In the genomic region with DNA sequence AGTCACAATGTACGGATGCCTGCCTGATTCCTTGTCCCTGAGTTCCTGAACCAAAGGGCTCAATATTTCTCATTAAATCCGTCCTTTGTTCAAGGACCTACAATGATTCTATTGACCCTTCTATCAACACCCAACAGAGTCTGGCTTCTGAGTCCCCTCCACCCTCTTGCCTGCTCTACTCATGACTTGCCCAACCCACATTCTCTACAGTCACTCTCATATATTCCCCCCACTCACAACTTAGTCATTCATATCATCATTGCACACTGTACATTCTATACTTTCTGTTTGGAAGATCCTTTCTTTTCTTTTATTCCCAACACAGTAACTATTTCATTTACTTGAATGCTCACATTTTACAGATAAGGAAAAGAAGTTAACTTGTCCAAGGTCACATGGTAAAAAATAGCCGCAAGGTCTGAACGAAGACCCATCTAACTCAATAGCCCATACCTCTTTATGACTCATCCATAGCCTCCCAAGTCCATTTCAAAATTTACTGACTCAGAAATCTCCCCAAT, we compare ENCODE assay signal across 11 cellular contexts. TPM values are rescaled to one million over a fixed set of nuclear protein-coding genes. Genes with fewer than 3 reads are reported as not detected.
DNase-seq lines count a peak whose midpoint lies in the region; ATAC-seq and TF ChIP-seq lines count a peak whose summit lies in the region.
"Had no signal": no experiment of that assay in that cellular context is flagged by ENCODE, and none has a peak within 500 bp of the region (broad histone marks: within the 10 kb centered on the region; RNA-seq: fewer than 3 reads in every experiment).

No MANE protein-coding gene starts in this region.

- no peak for TF ChIP-seq RAD21 in SK-N-SH (IDR thresholded peaks at IDR 0.05; ENCODE audit: low read length)

- CTCF ChIA-PET in SK-N-SH (lab: Yijun Ruan, JAX), result no interaction called here

- intact Hi-C loops in activated T-helper 2 cell treated with anti-CD3 and anti-CD28 coated beads, Interferon-gamma antibody, Interleukin-2, Interleukin-4, amounts not matched to agents 10 μg/mL and 5 μg/mL and 100 μg/mL, durations not matched to agents 14 hours and 24 hours and 36 hours (cut with micrococcal nuclease), result loop anchor here (1.0 to 5.0 kb wide), 2 partner anchors 9 to 70 kb away; partner anchors contain the start of gene MTMR11
- intact Hi-C loops in gastrocnemius medialis (cut with DNase I; ENCODE audit: low total_unique reads) (loop anchor here (5.0 kb wide), 1 partner anchor 45 kb away; no protein-coding TSS in a partner anchor), posterior vena cava (cut with DNase I) (no loop called here), spleen (cut with DNase I; ENCODE audit: low total_unique reads) (no loop called here)

- H4K20me1 ChIP-seq in SK-N-SH (ENCODE audit: insufficient read depth), result peaks cover 32% of the 10 kb centered on the region

- no peaks in the 10 kb centered on the region for H3K27me3 Mint-ChIP-seq in activated T-helper 2 cell treated with anti-CD3 and anti-CD28 coated beads, Interferon-gamma antibody, Interleukin-2, Interleukin-4, amounts not matched to agents 10 μg/mL and 5 μg/mL and 100 μg/mL, durations not matched to agents 14 hours and 24 hours and 36 hours (ENCODE audit: low read depth)

- POLR2A ChIA-PET in SK-N-SH (lab: Yijun Ruan, JAX), result no interaction called here

- TF ChIP-seq POLR2A in gastrocnemius medialis (IDR thresholded peaks at IDR 0.05) (no peak), spleen (IDR thresholded peaks at IDR 0.05) (no peak)

- H3K9me3 ChIP-seq in SK-N-SH (no peaks in the 10 kb centered on the region), gastrocnemius medialis (no peaks in the 10 kb centered on the region), spleen (no peaks in the 10 kb centered on the region)

- DNase-seq in SK-N-SH (no peak), fibroblast of pulmonary artery (ENCODE audit: low read depth) (peak; percentile 62), gastrocnemius medialis (no peak), COR-L47 (lab: John Stamatoyannopoulos, UW) (no peak), posterior vena cava (ENCODE audit: low spot score) (no peak), spleen (no peak)
- DNase-seq in activated T-helper 2 cell treated with anti-CD3 and anti-CD28 coated beads, Interferon-gamma antibody, Interleukin-2, Interleukin-4, amounts not matched to agents 10 μg/mL and 5 μg/mL and 100 μg/mL, durations not matched to agents 14 hours and 24 hours and 36 hours (ENCODE audit: low spot score), result no peak

- peaks cover 79% of the 10 kb centered on the region for H3K79me2 ChIP-seq in SK-N-SH (ENCODE audit: insufficient read depth)

- peaks cover 50% of the 10 kb centered on the region for H3K4me1 Mint-ChIP-seq in activated T-helper 2 cell treated with anti-CD3 and anti-CD28 coated beads, Interferon-gamma antibody, Interleukin-2, Interleukin-4, amounts not matched to agents 10 μg/mL and 5 μg/mL and 100 μg/mL, durations not matched to agents 14 hours and 24 hours and 36 hours (ENCODE audit: low read depth)

- H3K27me3 ChIP-seq in SK-N-SH (ENCODE audit: insufficient read depth), result no peaks in the 10 kb centered on the region
- no peaks in the 10 kb centered on the region for H3K27me3 ChIP-seq in gastrocnemius medialis
- H3K27me3 ChIP-seq in spleen (replicated peaks in 1 of 7), result peaks cover 0 to 95% (median 0%) of the 10 kb centered on the region in 7 donors

- no peaks in the 10 kb centered on the region for H3K9me3 Mint-ChIP-seq in activated T-helper 2 cell treated with anti-CD3 and anti-CD28 coated beads, Interferon-gamma antibody, Interleukin-2, Interleukin-4, amounts not matched to agents 10 μg/mL and 5 μg/mL and 100 μg/mL, durations not matched to agents 14 hours and 24 hours and 36 hours
- H3K9me3 Mint-ChIP-seq: memory B cell had no signal

- H3K4me3 ChIP-seq in SK-N-SH (ENCODE audit: low read depth in 2 of 2, low read length in 1 of 2) (no peak overlapping the region), fibroblast of pulmonary artery (replicated peaks; ENCODE audit: low read depth, low read length) (no peak overlapping the region), gastrocnemius medialis (no peak overlapping the region), spleen (no peak overlapping the region)
- H3K4me3 ChIP-seq: skin epidermis had no signal

- H3K9ac ChIP-seq in SK-N-SH, result no peak overlapping the region

- H3K36me3 Mint-ChIP-seq in activated T-helper 2 cell treated with anti-CD3 and anti-CD28 coated beads, Interferon-gamma antibody, Interleukin-2, Interleukin-4, amounts not matched to agents 10 μg/mL and 5 μg/mL and 100 μg/mL, durations not matched to agents 14 hours and 24 hours and 36 hours (ENCODE audit: low read depth), result peaks cover 53% of the 10 kb centered on the region

- H3K27ac Mint-ChIP-seq in activated T-helper 2 cell treated with anti-CD3 and anti-CD28 coated beads, Interferon-gamma antibody, Interleukin-2, Interleukin-4, amounts not matched to agents 10 μg/mL and 5 μg/mL and 100 μg/mL, durations not matched to agents 14 hours and 24 hours and 36 hours, result peak overlapping the region; percentile 54
- H3K27ac Mint-ChIP-seq: memory B cell had no signal

- H3K4me1 ChIP-seq in SK-N-SH (ENCODE audit: control insufficient read depth in 1 of 2, insufficient read depth in 2 of 2, low read depth in 1 of 2, low read length in 1 of 2), result peaks cover 19 to 25% of the 10 kb centered on the region in 2 experiments; a peak in 3 of 4 replicates
- peaks cover 52 to 58% of the 10 kb centered on the region in 2 donors for H3K4me1 ChIP-seq in gastrocnemius medialis
- peaks cover 0 to 52% (median 37%) of the 10 kb centered on the region in 6 donors for H3K4me1 ChIP-seq in spleen

- peak overlapping the region; percentile 92; the same call in 1 of the 2 replicates for H3K4me2 ChIP-seq in SK-N-SH

- H2AFZ ChIP-seq in SK-N-SH (ENCODE audit: low read depth), result no peak overlapping the region

- H3F3A ChIP-seq in SK-N-SH (replicated peaks; ENCODE audit: insufficient read depth), result peaks cover 17% of the 10 kb centered on the region

- no peak for TF ChIP-seq EP300 in SK-N-SH (IDR thresholded peaks at IDR 0.05; ENCODE audit: borderline replicate concordance in 1 of 2, low read depth in 1 of 2, low read length in 1 of 2)

- H3K27ac ChIP-seq in SK-N-SH (ENCODE audit: low read depth in 2 of 2, low read length in 1 of 2) (peak overlapping the region in 1 of 2 experiments; percentile 1; a peak in 1 of 4 replicates), gastrocnemius medialis (peak overlapping the region; percentile 93 to 100 (median 96)), spleen (no peak overlapping the region)
- H3K27ac ChIP-seq: 22Rv1 had no signal

- H3K36me3 ChIP-seq in SK-N-SH (replicated peaks in 1 of 2; ENCODE audit: control insufficient read depth in 1 of 2, insufficient read depth in 2 of 2, low read length in 1 of 2) (peaks cover 16 to 19% of the 10 kb centered on the region in 2 experiments), gastrocnemius medialis (no peaks in the 10 kb centered on the region), spleen (peaks cover 0 to 21% (median 0%) of the 10 kb centered on the region in 6 donors)

- in situ Hi-C loops in gastrocnemius medialis (cut with MboI; ENCODE audit: low sequenced_read_pairs in 4 of 4), result no loop called here

- H3K4me3 Mint-ChIP-seq in activated T-helper 2 cell treated with anti-CD3 and anti-CD28 coated beads, Interferon-gamma antibody, Interleukin-2, Interleukin-4, amounts not matched to agents 10 μg/mL and 5 μg/mL and 100 μg/mL, durations not matched to agents 14 hours and 24 hours and 36 hours (ENCODE audit: low read depth), result peak overlapping the region; percentile 32
- H3K4me3 Mint-ChIP-seq: memory B cell had no signal

- no peak for TF ChIP-seq CTCF in SK-N-SH (IDR thresholded peaks at IDR 0.05)
- TF ChIP-seq CTCF in fibroblast of pulmonary artery (IDR thresholded peaks at IDR 0.05; ENCODE audit: low read length, missing control alignments), result no peak
- no peak for TF ChIP-seq CTCF in gastrocnemius medialis (IDR thresholded peaks at IDR 0.05 in 4 of 5, conservative IDR thresholded peaks at IDR 0.05 in 1 of 5)
- no peak for TF ChIP-seq CTCF in spleen (IDR thresholded peaks at IDR 0.05 in 8 of 11, conservative IDR thresholded peaks at IDR 0.05 in 3 of 11)

- WGBS in SK-N-SH (ENCODE audit: low lambda C conversion rate), result 83% methylated on average over 4 of the region's 4 CpGs
- WGBS in spleen, 5 donors, result 80 to 88% (median 84%) methylated on average over 4 of the region's 4 CpGs

- H3K9me2 ChIP-seq in SK-N-SH, result no peaks in the 10 kb centered on the region

- ATAC-seq in SK-N-SH treated with all-trans-retinoic acid at 6 μM for 48 hours, result no peak
- ATAC-seq in gastrocnemius medialis, result no peak

TF ChIP-seq in SK-N-SH, 30 proteins besides CTCF, POLR2A, EP300 and RAD21:
- peak; percentile 33; the same call in 1 of the 2 replicates for TF ChIP-seq FOSL2 (IDR thresholded peaks at IDR 0.05; ENCODE audit: borderline replicate concordance, low read depth)
- no peak for TF ChIP-seq GABPA (IDR thresholded peaks at IDR 0.05; ENCODE audit: low read depth)
- TF ChIP-seq, protein P1, sequence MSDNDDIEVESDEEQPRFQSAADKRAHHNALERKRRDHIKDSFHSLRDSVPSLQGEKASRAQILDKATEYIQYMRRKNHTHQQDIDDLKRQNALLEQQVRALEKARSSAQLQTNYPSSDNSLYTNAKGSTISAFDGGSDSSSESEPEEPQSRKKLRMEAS (IDR thresholded peaks at IDR 0.05; ENCODE audit: low read depth), result 0 out of 2 replicates have a peak, but pooled peaks have one; percentile 36
- TF ChIP-seq JUND (IDR thresholded peaks at IDR 0.05), result peak; percentile 25

TF ChIP-seq in SK-N-SH treated with all-trans-retinoic acid at 6 μM for 48 hours, 23 proteins besides CTCF, POLR2A, EP300 and RAD21 (continues in another document):
- no peak for TF ChIP-seq CSDC2 (CRISPR knock-in tag; IDR thresholded peaks at IDR 0.05)

RNA-seq across cellular contexts. Expression of gene OTUD7B, which starts 3.6 kb away (rescaled TPM):
- polyA plus RNA-seq in SK-N-SH (2012; rRNA removed) (4.2 and 5.8 TPM in 2 replicates), spleen (1 to 10 TPM in 1 of 3 donors, under 1 TPM in 2; 0.70 to 2.9 (median 0.78) TPM)
- polyA plus RNA-seq in SK-N-SH (2012; cell fraction: cytosol; rRNA removed), result 3.4 and 3.8 TPM in 2 replicates
- polyA plus RNA-seq in SK-N-SH (2012; cell fraction: nucleus; rRNA removed), result 5.3 and 6.1 TPM in 2 replicates
- total RNA-seq in activated T-helper 2 cell treated with anti-CD3 and anti-CD28 coated beads, Interferon-gamma antibody, Interleukin-2, Interleukin-4, amounts not matched to agents 10 μg/mL and 5 μg/mL and 100 μg/mL, durations not matched to agents 14 hours and 24 hours and 36 hours, result 26.1 and 28.2 TPM in 2 replicates
- total RNA-seq in gastrocnemius medialis (10 to 100 TPM; 27.2 to 51.3 (median 43.6) TPM), posterior vena cava (10 to 100 TPM; 20.9 to 38.3 TPM), spleen (10 to 100 TPM; 10.2 to 20.5 (median 14.2) TPM)

Comparison
In these comparisons a context has a peak if more than half of its experiments do, and no peak if none do; other contexts are left out.
1. H3K27ac ChIP-seq: peak in gastrocnemius medialis (4 of 4); none in spleen (0 of 8).
2. intact Hi-C loops: an anchor here in activated T-helper 2 cell treated with anti-CD3 and anti-CD28 coated beads, Interferon-gamma antibody, Interleukin-2, Interleukin-4, amounts not matched to agents 10 μg/mL and 5 μg/mL and 100 μg/mL, durations not matched to agents 14 hours and 24 hours and 36 hours (1.0 to 5.0 kb wide) and gastrocnemius medialis (5.0 kb wide); none called in posterior vena cava and spleen.